In genomic region chr4:90449626-90450025, GRCh38 we compare ENCODE assay signal across 7 cellular contexts.
"Had no signal": no experiment of that assay in that cellular context is flagged by ENCODE, and none has a peak within 500 bp of the region (broad histone marks: within the 10 kb centered on the region; RNA-seq: fewer than 3 reads in every experiment).

No MANE protein-coding gene starts in this region.

- H3K4me1 Mint-ChIP-seq: GM23338, H9 had no signal

- H3K27ac Mint-ChIP-seq: GM23338, H9 had no signal

- ATAC-seq: GM23338 had no signal

- FAIRE-seq: H1, H54, HTR-8/SVneo had no signal

- H3K9me3 Mint-ChIP-seq: H9 had no signal

- DNase-seq: H9, HCEC 1CT, IMR-90 had no signal

- H3K4me3 ChIP-seq: GM23338 had no signal

- H3K4me3 Mint-ChIP-seq: GM23338, H9 had no signal
